Comparison of ENCODE assay signal across 1 cellular context in genomic region chr5:136036991-136037705, GRCh38.
A peak's percentile ranks its signal among the peaks of the same experiment; 100 is the strongest.
TF ChIP-seq lines count a peak whose summit lies in the region.

No MANE protein-coding gene starts in this region.

TF ChIP-seq in GM12878, 131 proteins besides CTCF, POLR2A, EP300 and RAD21 (continued from another document):
- peak; percentile 45; the same call in 1 of the 2 replicates for TF ChIP-seq PKNOX1 (IDR thresholded peaks at IDR 0.05)
- no peak for TF ChIP-seq E2F4 (IDR thresholded peaks at IDR 0.05; ENCODE audit: low read depth, low read length)
- TF ChIP-seq BHLHE40 (IDR thresholded peaks at IDR 0.05; ENCODE audit: borderline replicate concordance in 1 of 2, low read depth in 2 of 2, low read length in 1 of 2) = peak in 1 of 2 experiments; percentile 29; a peak in 1 of 4 replicates
- no peak for TF ChIP-seq BACH1 (IDR thresholded peaks at IDR 0.05; ENCODE audit: borderline replicate concordance)
- TF ChIP-seq DPF2 (IDR thresholded peaks at IDR 0.05) = 0 out of 2 replicates have a peak, but pooled peaks have one; percentile 61
- no peak for TF ChIP-seq MXI1 (IDR thresholded peaks at IDR 0.05; ENCODE audit: low read depth, low read length)
- TF ChIP-seq ZBTB11 (CRISPR knock-in tag; IDR thresholded peaks at IDR 0.05) = no peak
- no peak for TF ChIP-seq RCOR1 (conservative IDR thresholded peaks at IDR 0.05; ENCODE audit: low read depth, low read length)
- TF ChIP-seq IKZF1 (conservative IDR thresholded peaks at IDR 0.05) = peak; percentile 78
- TF ChIP-seq SREBF2 (IDR thresholded peaks at IDR 0.05; ENCODE audit: low read length) = no peak
- no peak for TF ChIP-seq PML (IDR thresholded peaks at IDR 0.05; ENCODE audit: low read length)
- TF ChIP-seq RUNX3 (IDR thresholded peaks at IDR 0.05; ENCODE audit: low read length) = peak; percentile 39
- 0 out of 2 replicates have a peak, but pooled peaks have one; percentile 20 for TF ChIP-seq NR2F1 (conservative IDR thresholded peaks at IDR 0.05)
- TF ChIP-seq IRF3 (IDR thresholded peaks at IDR 0.05) = no peak
